30 cellular contexts compared by ENCODE assay signal in genomic region chr1:76591963-76592362, GRCh38.
"Had no signal": no experiment of that assay in that cellular context is flagged by ENCODE, and none has a peak within 500 bp of the region (broad histone marks: within the 10 kb centered on the region; RNA-seq: fewer than 3 reads in every experiment).

No MANE protein-coding gene starts in this region.

- H3K4me2 ChIP-seq: smooth muscle cell had no signal

- H3K9me3 ChIP-seq: neutrophil, pancreas, psoas muscle, suprapubic skin, testis, tibial artery, transverse colon, upper lobe of right lung, uterus had no signal

- H3K27me3 ChIP-seq: neutrophil, pancreas, spleen, suprapubic skin, testis, tibial artery, transverse colon, upper lobe of right lung, uterus had no signal

- FAIRE-seq: pancreas had no signal

- ATAC-seq: naive thymus-derived CD8-positive, alpha-beta T cell; natural killer cell treated with Interleukin-12 subunit alpha and Interleukin-12 subunit beta and Interleukin-15 and Interleukin-18, amount 100 ng/mL, for 72 hours; pancreas; psoas muscle; right cardiac atrium; sciatic nerve; stimulated activated memory B cell treated with anti-CD40 and anti-IgM and Interleukin-4, amounts not matched to agents 10 μg/mL and 1 μg/mL and 100 μg/mL, for 72 hours; stimulated activated naive CD8-positive, alpha-beta T cell treated with anti-CD3 and anti-CD28 coated beads, Interleukin-15, amount 100 ng/mL, for 72 hours; stimulated activated naive CD8-positive, alpha-beta T cell treated with anti-CD3 and anti-CD28 coated beads, Interleukin-15, Interleukin-2, amounts not matched to agents 100 U/mL and 50 U/mL, for 24 hours; upper lobe of right lung had no signal

- H3K36me3 Mint-ChIP-seq: natural killer cell treated with Interleukin-12 subunit alpha and Interleukin-12 subunit beta and Interleukin-15 and Interleukin-18, amount 100 ng/mL, for 72 hours; stimulated activated memory B cell treated with anti-CD40 and anti-IgM and Interleukin-4, amounts not matched to agents 10 μg/mL and 1 μg/mL and 100 μg/mL, for 72 hours had no signal

- H3K4me1 ChIP-seq: pancreas, psoas muscle, spleen, suprapubic skin, testis, tibial artery, upper lobe of right lung, uterus had no signal

- H3K4me3 ChIP-seq: pancreas, psoas muscle, skin epidermis, smooth muscle cell, spleen, suprapubic skin, testis, tibial artery, transverse colon, upper lobe of right lung, uterus had no signal

- H3K27me3 Mint-ChIP-seq: naive thymus-derived CD8-positive, alpha-beta T cell; natural killer cell treated with Interleukin-12 subunit alpha and Interleukin-12 subunit beta and Interleukin-15 and Interleukin-18, amount 100 ng/mL, for 72 hours; stimulated activated memory B cell treated with anti-CD40 and anti-IgM and Interleukin-4, amounts not matched to agents 10 μg/mL and 1 μg/mL and 100 μg/mL, for 72 hours; type B pancreatic cell had no signal

- H3K4me1 Mint-ChIP-seq: naive thymus-derived CD8-positive, alpha-beta T cell; neural crest cell; stimulated activated memory B cell treated with anti-CD40 and anti-IgM and Interleukin-4, amounts not matched to agents 10 μg/mL and 1 μg/mL and 100 μg/mL, for 72 hours; stimulated activated naive CD8-positive, alpha-beta T cell treated with anti-CD3 and anti-CD28 coated beads, Interleukin-15, amount 100 ng/mL, for 72 hours had no signal

- H3K36me3 ChIP-seq: neutrophil, pancreas, spleen, suprapubic skin, tibial artery, transverse colon, upper lobe of right lung, uterus had no signal

- H3K27ac ChIP-seq: neutrophil, pancreas, psoas muscle, skin epidermis, spleen, suprapubic skin, testis, tibial artery, transverse colon, upper lobe of right lung, uterus had no signal

- DNase-seq: naive thymus-derived CD8-positive, alpha-beta T cell; nephron progenitor cell; nucleus accumbens; pancreas; psoas muscle; right cardiac atrium; spleen; stimulated activated CD4-positive, alpha-beta T cell treated with anti-CD3 and anti-CD28 coated beads, Interleukin-12 subunit alpha, Interleukin-12 subunit beta, amount 100 ng/mL, for 4 hours; stimulated activated CD4-positive, alpha-beta T cell treated with anti-CD3 and anti-CD28 coated beads, Interleukin-1b, Interleukin-23, amount 100 ng/mL, for 48 hours; stimulated activated CD4-positive, alpha-beta T cell treated with anti-CD3 and anti-CD28 coated beads, Interleukin-4, amount 100 ng/mL, for 1 hour; stimulated activated CD4-positive, alpha-beta T cell treated with anti-CD3 and anti-CD28 coated beads, Interleukin-4, amount 100 ng/mL, for 4 hours; stimulated activated CD8-positive, alpha-beta memory T cell treated with anti-CD3 and anti-CD28 coated beads, Interleukin-4, amount 100 ng/mL, for 48 hours; stimulated activated naive CD4-positive, alpha-beta T cell; stimulated activated naive CD8-positive, alpha-beta T cell treated with anti-CD3 and anti-CD28 coated beads, Interleukin-15, amount 100 ng/mL, for 72 hours; stimulated activated naive CD8-positive, alpha-beta T cell treated with anti-CD3 and anti-CD28 coated beads, Interleukin-15, Interleukin-2, amounts not matched to agents 100 U/mL and 50 U/mL, for 24 hours; substantia nigra; testis; tibial artery; transverse colon; upper lobe of right lung; uterus had no signal

- H3K4me3 Mint-ChIP-seq: naive thymus-derived CD8-positive, alpha-beta T cell; natural killer cell treated with Interleukin-12 subunit alpha and Interleukin-12 subunit beta and Interleukin-15 and Interleukin-18, amount 100 ng/mL, for 72 hours; nephron progenitor cell; neural crest cell; stimulated activated memory B cell treated with anti-CD40 and anti-IgM and Interleukin-4, amounts not matched to agents 10 μg/mL and 1 μg/mL and 100 μg/mL, for 72 hours; stimulated activated naive CD8-positive, alpha-beta T cell treated with anti-CD3 and anti-CD28 coated beads, Interleukin-15, amount 100 ng/mL, for 72 hours; type B pancreatic cell had no signal

- H3K27ac Mint-ChIP-seq: naive thymus-derived CD8-positive, alpha-beta T cell; natural killer cell treated with Interleukin-12 subunit alpha and Interleukin-12 subunit beta and Interleukin-15 and Interleukin-18, amount 100 ng/mL, for 72 hours; nephron progenitor cell; stimulated activated memory B cell treated with anti-CD40 and anti-IgM and Interleukin-4, amounts not matched to agents 10 μg/mL and 1 μg/mL and 100 μg/mL, for 72 hours; stimulated activated naive CD8-positive, alpha-beta T cell treated with anti-CD3 and anti-CD28 coated beads, Interleukin-15, amount 100 ng/mL, for 72 hours; type B pancreatic cell had no signal
